Comparison of ENCODE assay signal across 26 cellular contexts in genomic region chr7:24767878-24768569, GRCh38. TPM values are rescaled to one million over a fixed set of nuclear protein-coding genes. Genes with fewer than 3 reads are reported as not detected.
DNase-seq lines count a peak whose midpoint lies in the region; ATAC-seq, FAIRE-seq and TF ChIP-seq lines count a peak whose summit lies in the region.
"Had no signal": no experiment of that assay in that cellular context is flagged by ENCODE, and none has a peak within 500 bp of the region (broad histone marks: within the 10 kb centered on the region; RNA-seq: fewer than 3 reads in every experiment).

No MANE protein-coding gene starts in this region.

- H3K4me3 ChIP-seq in AG10803 (ENCODE audit: low read length), result no peak overlapping the region
- H3K4me3 ChIP-seq in OCI-LY7 (ENCODE audit: low read depth, low read length, poor library complexity, severe bottlenecking), result no peak overlapping the region
- no peak overlapping the region for H3K4me3 ChIP-seq in endodermal cell (ENCODE audit: low read length)
- H3K4me3 ChIP-seq: ascending aorta, MG63, ovary, vagina had no signal

- H3K9me3 ChIP-seq in OCI-LY7 (ENCODE audit: low read length) (no peaks in the 10 kb centered on the region), endodermal cell (ENCODE audit: control insufficient read depth, low read length) (no peaks in the 10 kb centered on the region)
- H3K9me3 ChIP-seq: ascending aorta, MG63, vagina had no signal

- H2AFZ ChIP-seq in OCI-LY7 (ENCODE audit: low read length), result no peak overlapping the region

- FAIRE-seq in urothelium cell line (lab: Jason Lieb, UNC), result no peak

- POLR2A ChIA-PET in GM10248 (lab: Yijun Ruan, JAX), result interaction anchor here (1.3 kb wide), 1 partner anchor 13 kb away, joined by 3 read pairs; no protein-coding TSS in a partner anchor
- POLR2A ChIA-PET in OCI-LY7 (lab: Charles Lee), result no interaction called here

- no peak overlapping the region for H3K4me3 Mint-ChIP-seq in endodermal cell
- H3K4me3 Mint-ChIP-seq in activated T-helper 17 cell treated with anti-CD3 and anti-CD28 coated beads, Interleukin-2, amount 50 U/mL, for 72 hours, result no peak overlapping the region
- H3K4me3 Mint-ChIP-seq: activated naive CD4-positive, alpha-beta T cell treated with anti-CD3 and anti-CD28 coated beads, Interleukin-2, amount 50 U/mL, for 24 hours; CD8-positive, alpha-beta T cell had no signal

- H3K36me3 Mint-ChIP-seq in endodermal cell (ENCODE audit: low read depth), result no peaks in the 10 kb centered on the region
- no peaks in the 10 kb centered on the region for H3K36me3 Mint-ChIP-seq in activated T-helper 17 cell treated with anti-CD3 and anti-CD28 coated beads, Interleukin-2, amount 50 U/mL, for 72 hours (ENCODE audit: low read depth)
- H3K36me3 Mint-ChIP-seq: CD8-positive, alpha-beta T cell had no signal

- peaks cover 3% of the 10 kb centered on the region for H3K4me1 Mint-ChIP-seq in endodermal cell
- H3K4me1 Mint-ChIP-seq in activated T-helper 17 cell treated with anti-CD3 and anti-CD28 coated beads, Interleukin-2, amount 50 U/mL, for 72 hours, result no peaks in the 10 kb centered on the region
- H3K4me1 Mint-ChIP-seq: activated naive CD4-positive, alpha-beta T cell treated with anti-CD3 and anti-CD28 coated beads, Interleukin-2, amount 50 U/mL, for 24 hours had no signal

- H3K27ac Mint-ChIP-seq in endodermal cell, result no peak overlapping the region
- H3K27ac Mint-ChIP-seq in activated T-helper 17 cell treated with anti-CD3 and anti-CD28 coated beads, Interleukin-2, amount 50 U/mL, for 72 hours, result no peak overlapping the region
- H3K27ac Mint-ChIP-seq: activated naive CD4-positive, alpha-beta T cell treated with anti-CD3 and anti-CD28 coated beads, Interleukin-2, amount 50 U/mL, for 24 hours; CD8-positive, alpha-beta T cell had no signal

- H3K9me3 Mint-ChIP-seq in endodermal cell, result no peaks in the 10 kb centered on the region
- peaks cover 9% of the 10 kb centered on the region for H3K9me3 Mint-ChIP-seq in activated T-helper 17 cell treated with anti-CD3 and anti-CD28 coated beads, Interleukin-2, amount 50 U/mL, for 72 hours

- H3K27me3 ChIP-seq in endodermal cell (ENCODE audit: control insufficient read depth, insufficient read depth, low read length, poor library complexity, severe bottlenecking), result no peaks in the 10 kb centered on the region
- H3K27me3 ChIP-seq: ascending aorta, MG63, ovary, vagina had no signal

- no peak overlapping the region for H3K4me2 ChIP-seq in OCI-LY7 (ENCODE audit: low read length)

- H3K36me3 ChIP-seq in OCI-LY7 (ENCODE audit: insufficient read depth, low read length) (no peaks in the 10 kb centered on the region), endodermal cell (ENCODE audit: control insufficient read depth, insufficient read depth, low read length) (no peaks in the 10 kb centered on the region)
- H3K36me3 ChIP-seq: ascending aorta, MG63, ovary, vagina had no signal

- no TSS peak for BruUV-seq in OCI-LY7 (replicated peaks; lab: Mats Ljungman, UMichigan)

- DNase-seq in AG10803 (ENCODE audit: low read depth) (no peak), GM10248 (ENCODE audit: extremely low spot score) (no peak), OCI-LY7 (ENCODE audit: low spot score) (no peak), endodermal cell (no peak), urothelium cell line (ENCODE audit: low spot score) (no peak), germinal center (ENCODE audit: low spot score) (no peak)
- DNase-seq: activated CD8-positive, alpha-beta memory T cell treated with anti-CD3 and anti-CD28 coated beads for 24 hours; activated T-cell treated with anti-CD3 and anti-CD28 coated beads, Interleukin-2, amount 50 U/mL, for 48 hours; CD8-positive, alpha-beta T cell; DMS53; HCEC 1CT; left cardiac atrium; MG63; naive thymus-derived CD4-positive, alpha-beta T cell; NCI-H187; NK-92 treated with Interleukin-12 subunit alpha and Interleukin-12 subunit beta, amount 100 ng/mL, for 24 hours; ovary; right cardiac atrium; RPMI8226; stimulated activated CD4-positive, alpha-beta T cell treated with anti-CD3 and anti-CD28 coated beads, Interleukin-15, amount 100 ng/mL, for 24 hours; T-helper 9 cell had no signal

- ATAC-seq in activated T-helper 17 cell treated with anti-CD3 and anti-CD28 coated beads, Interleukin-2, amount 50 U/mL, for 72 hours (replicated peaks), result no peak
- ATAC-seq in HG02798 (IDR thresholded peaks at IDR 0.05; ENCODE audit: poor library complexity, unreplicated experiment), result no peak
- ATAC-seq: CD8-positive, alpha-beta T cell; left cardiac atrium; naive thymus-derived CD4-positive, alpha-beta T cell; right cardiac atrium had no signal

- no peak overlapping the region for H3K9ac ChIP-seq in endodermal cell (ENCODE audit: extremely low read depth, low read length, poor library complexity, severe bottlenecking)

- H3K79me2 ChIP-seq in OCI-LY7 (ENCODE audit: insufficient read depth, low read depth, low read length), result no peaks in the 10 kb centered on the region

- H3K27ac ChIP-seq in OCI-LY7 (ENCODE audit: low read depth, low read length, poor library complexity, severe bottlenecking) (no peak overlapping the region), endodermal cell (ENCODE audit: low read depth, low read length) (no peak overlapping the region)
- H3K27ac ChIP-seq: ascending aorta, ovary, vagina had no signal

- TF ChIP-seq CTCF in AG10803 (conservative IDR thresholded peaks at IDR 0.05; ENCODE audit: low read length), result 0 out of 2 replicates have a peak, but pooled peaks have one; percentile 4
- TF ChIP-seq CTCF in GM10248 (IDR thresholded peaks at IDR 0.05; ENCODE audit: control extremely low read depth, extremely low read depth, low read depth, missing control alignments), result peak; percentile 24
- peak; percentile 40 for TF ChIP-seq CTCF in OCI-LY7 (conservative IDR thresholded peaks at IDR 0.05; ENCODE audit: low read length)
- peak; percentile 50 for TF ChIP-seq CTCF in endodermal cell (conservative IDR thresholded peaks at IDR 0.05)

- peaks cover 10% of the 10 kb centered on the region for H3K27me3 Mint-ChIP-seq in endodermal cell (ENCODE audit: insufficient read depth)
- peaks cover 36% of the 10 kb centered on the region for H3K27me3 Mint-ChIP-seq in activated T-helper 17 cell treated with anti-CD3 and anti-CD28 coated beads, Interleukin-2, amount 50 U/mL, for 72 hours

- CTCF ChIA-PET in GM10248 (lab: Yijun Ruan, JAX) (interaction anchor here (1.0 to 2.8 kb wide), 4 partner anchors 10 to 326 kb away, joined by 3 to 9 read pairs (median 5); no protein-coding TSS in a partner anchor), OCI-LY7 (lab: Charles Lee; ENCODE audit: unreplicated experiment) (no interaction called here)

- intact Hi-C loops in OCI-LY7 (cut with micrococcal nuclease; ENCODE audit: unreplicated experiment), result no loop called here

- no peaks in the 10 kb centered on the region for H4K20me1 ChIP-seq in OCI-LY7 (ENCODE audit: insufficient read depth, low read length)

- no peaks in the 10 kb centered on the region for H3K9me2 ChIP-seq in OCI-LY7 (ENCODE audit: insufficient read depth, low read length)

- WGBS in endodermal cell (ENCODE audit: insufficient coverage in 1 of 2, insufficient read length in 1 of 2), 2 experiments, result 82 to 96% methylated on average over 4 to 9 of the region's 9 CpGs

- H3K4me1 ChIP-seq in OCI-LY7 (ENCODE audit: insufficient read depth, low read length, poor library complexity, severe bottlenecking) (no peaks in the 10 kb centered on the region), endodermal cell (ENCODE audit: control insufficient read depth, insufficient read depth, low read length) (no peaks in the 10 kb centered on the region)
- H3K4me1 ChIP-seq: ascending aorta, vagina had no signal

RNA-seq across cellular contexts. Expression of gene GSDME, which starts 10.8 kb away (rescaled TPM):
- 41.7 and 49.9 TPM in 2 replicates for total RNA-seq in OCI-LY7 (2014; rRNA removed; shearing (Covaris generic))
- 33.0 and 47.0 TPM in 2 replicates for total RNA-seq in OCI-LY7 (2022)
- total RNA-seq in endodermal cell, result 10 to 100 TPM in 1 of 2 donors, 1 to 10 TPM in 1; 8.9 to 17.9 TPM
- polyA plus RNA-seq in endodermal cell (2013, experiment 1 of 2), result 12.9 TPM
- 11.6 TPM for polyA plus RNA-seq in endodermal cell (2013, experiment 2 of 2)
- 1 to 10 TPM in 1 of 2 donors, under 1 TPM in 1; 0.50 to 1.6 TPM for total RNA-seq in activated T-helper 17 cell treated with anti-CD3 and anti-CD28 coated beads, Interleukin-2, amount 50 U/mL, for 72 hours
- total RNA-seq: CD8-positive, alpha-beta T cell had no signal
